ENCODE assay signal across 21 cellular contexts in genomic region chr1:46812996-46813857, GRCh38. TPM values are rescaled to one million over a fixed set of nuclear protein-coding genes. Genes with fewer than 3 reads are reported as not detected.
DNase-seq lines count a peak whose midpoint lies in the region; ATAC-seq and TF ChIP-seq lines count a peak whose summit lies in the region.
"Had no signal": no experiment of that assay in that cellular context is flagged by ENCODE, and none has a peak within 500 bp of the region (broad histone marks: within the 10 kb centered on the region; RNA-seq: fewer than 3 reads in every experiment).

No MANE protein-coding gene starts in this region.

- no peaks in the 10 kb centered on the region for H3K9me2 ChIP-seq in GM23338 (ENCODE audit: insufficient read depth)

- H3K27me3 ChIP-seq in left ventricle myocardium inferior (ENCODE audit: low read depth) (no peaks in the 10 kb centered on the region), right cardiac atrium (ENCODE audit: control insufficient read depth, insufficient read depth) (no peaks in the 10 kb centered on the region), GM23338 (ENCODE audit: insufficient read depth) (no peaks in the 10 kb centered on the region)

- H3K4me2 ChIP-seq in GM23338 = no peak overlapping the region
- H3K4me2 ChIP-seq: A549 had no signal

- intact Hi-C loops in left ventricle myocardium inferior (cut with micrococcal nuclease) (no loop called here), right cardiac atrium (cut with DNase I) (no loop called here), lower leg skin (cut with DNase I; ENCODE audit: low total_unique reads) (no loop called here)

- WGBS in right cardiac atrium = 83% methylated on average over 11 of the region's 11 CpGs
- 82 to 91% methylated on average over 10 to 11 of the region's 11 CpGs for WGBS in lower leg skin, 2 donors

- no peaks in the 10 kb centered on the region for H3K79me2 ChIP-seq in GM23338 (replicated peaks; ENCODE audit: insufficient read depth)

- no peaks in the 10 kb centered on the region for H4K20me1 ChIP-seq in GM23338 (replicated peaks; ENCODE audit: insufficient read depth)

- H3K36me3 Mint-ChIP-seq in GM23338 (ENCODE audit: low read depth) = no peaks in the 10 kb centered on the region
- H3K36me3 Mint-ChIP-seq: CD8-positive, alpha-beta T cell had no signal

- H3K4me1 ChIP-seq in left ventricle myocardium inferior (peaks cover 42% of the 10 kb centered on the region), right cardiac atrium (ENCODE audit: control insufficient read depth, insufficient read depth, low read length) (no peaks in the 10 kb centered on the region), GM23338 (ENCODE audit: insufficient read depth) (no peaks in the 10 kb centered on the region)
- H3K4me1 ChIP-seq: A549 had no signal

- H3K4me3 Mint-ChIP-seq in GM23338 = no peak overlapping the region
- H3K4me3 Mint-ChIP-seq: CD8-positive, alpha-beta T cell had no signal

- H3K4me1 Mint-ChIP-seq in GM23338 = no peaks in the 10 kb centered on the region

- peaks cover 2% of the 10 kb centered on the region for H3K27me3 Mint-ChIP-seq in GM23338 (ENCODE audit: insufficient read depth, low read depth, poor library complexity)

- no peaks in the 10 kb centered on the region for H3F3A ChIP-seq in GM23338 (replicated peaks; ENCODE audit: low read depth)

- H2AFZ ChIP-seq in GM23338 = no peak overlapping the region

- H3K4me3 ChIP-seq in left ventricle myocardium inferior (no peak overlapping the region), right cardiac atrium (ENCODE audit: low read length) (no peak overlapping the region), lower leg skin (ENCODE audit: low read depth, poor library complexity, severe bottlenecking) (no peak overlapping the region), GM23338 (no peak overlapping the region)
- H3K4me3 ChIP-seq: A549 had no signal

- H3K36me3 ChIP-seq in left ventricle myocardium inferior (peaks cover 63% of the 10 kb centered on the region), GM23338 (ENCODE audit: insufficient read depth) (no peaks in the 10 kb centered on the region)

- H3K9me3 ChIP-seq in left ventricle myocardium inferior (replicated peaks) (peaks cover 8% of the 10 kb centered on the region), right cardiac atrium (ENCODE audit: control insufficient read depth, low read length) (no peaks in the 10 kb centered on the region)
- H3K9me3 ChIP-seq: A549 had no signal

- ATAC-seq in right cardiac atrium = no peak
- ATAC-seq in GM23338 = no peak
- ATAC-seq: A549; CD8-positive, alpha-beta T cell had no signal

- TF ChIP-seq CTCF in left ventricle myocardium inferior (IDR thresholded peaks at IDR 0.05; ENCODE audit: borderline replicate concordance) (no peak), lower leg skin (IDR thresholded peaks at IDR 0.05) (no peak), GM23338 (conservative IDR thresholded peaks at IDR 0.05; ENCODE audit: low read depth in 2 of 2) (no peak)

- H3K27ac Mint-ChIP-seq in GM23338 = no peak overlapping the region
- H3K27ac Mint-ChIP-seq: CD8-positive, alpha-beta T cell had no signal

- DNase-seq in left ventricle myocardium inferior (no peak), right cardiac atrium (no peak), ecto neural progenitor cell (ENCODE audit: low spot score) (peak; percentile 37), lower leg skin (ENCODE audit: low spot score in 2 of 2) (peak; percentile 12 to 70), activated gamma-delta T cell (lab: John Stamatoyannopoulos, UW) (no peak), GM23338 (ENCODE audit: low spot score) (no peak), mucosa of gallbladder (ENCODE audit: low spot score) (no peak), T-helper 1 cell (no peak)
- DNase-seq: AML-193; Calu3; CD8-positive, alpha-beta T cell; DMS79 treated with DMSO at 0.1 percent for 48 hours; GF-D8; HCEC 1CT; IMR-90 had no signal

- TF ChIP-seq POLR2A in lower leg skin (IDR thresholded peaks at IDR 0.05) = no peak

- peak overlapping the region; percentile 81 for H3K27ac ChIP-seq in left ventricle myocardium inferior (replicated peaks)
- no peak overlapping the region for H3K27ac ChIP-seq in right cardiac atrium (ENCODE audit: low read length)
- H3K27ac ChIP-seq in GM23338 (ENCODE audit: low read depth) = no peak overlapping the region
- H3K27ac ChIP-seq: 22Rv1, A549, HL-60 had no signal

- no peaks in the 10 kb centered on the region; the same call in 2 of the 3 replicates for H3K9me3 Mint-ChIP-seq in GM23338
- H3K9me3 Mint-ChIP-seq: CD8-positive, alpha-beta T cell had no signal

TF ChIP-seq in GM23338, 12 proteins besides CTCF, POLR2A, EP300 and RAD21 (continues in another document):
- TF ChIP-seq ZNF114 (CRISPR knock-in tag; IDR thresholded peaks at IDR 0.05) (no peak), ZNF462 (CRISPR knock-in tag; IDR thresholded peaks at IDR 0.05) (no peak), EZH2 (IDR thresholded peaks at IDR 0.05; ENCODE audit: low read depth, unreplicated experiment) (no peak), NANOG (IDR thresholded peaks at IDR 0.05; ENCODE audit: borderline replicate concordance) (no peak), CREB1 (CRISPR knock-in tag; IDR thresholded peaks at IDR 0.05; ENCODE audit: low read depth) (no peak), ZNF331 (CRISPR knock-in tag; IDR thresholded peaks at IDR 0.05; ENCODE audit: low read depth) (no peak)

RNA-seq across cellular contexts. Expression of gene CYP4B1, which starts 14.4 kb away (rescaled TPM):
- total RNA-seq in left ventricle myocardium inferior (11.5 TPM), right cardiac atrium (1 to 10 TPM; 1.7 to 4.6 (median 2.2) TPM), lower leg skin (100 to 1,000 TPM in 1 of 4 donors, 10 to 100 TPM in 3; 35.7 to 215 (median 75.1) TPM), mucosa of gallbladder (6.7 TPM)
- polyA plus RNA-seq in right cardiac atrium (7.5 TPM), GM23338 (2016; fragmentation: Nextera tagmentation; extraction: Ambion mirVana) (not detected in 2 replicates)
- total RNA-seq in GM23338 (2014; rRNA removed; shearing (Covaris generic)) = 0.16 TPM in 1 of 2 replicates, not detected in the other
- total RNA-seq: CD8-positive, alpha-beta T cell; H4; HT1080; IMR-90 had no signal
- polyA plus RNA-seq: A549, BJ, IMR-90 had no signal

Comparison
In these comparisons a context has a peak if more than half of its experiments do, and no peak if none do; other contexts are left out.
1. DNase-seq: peak in ecto neural progenitor cell (single experiment) and lower leg skin (2 of 2); none in left ventricle myocardium inferior (single experiment), right cardiac atrium (0 of 3), activated gamma-delta T cell (single experiment), GM23338 (single experiment), mucosa of gallbladder (single experiment) and T-helper 1 cell (0 of 5).